Comparison of ENCODE assay signal across 25 cellular contexts in genomic region chr1:109804660-109805059, GRCh38. TPM values are rescaled to one million over a fixed set of nuclear protein-coding genes. Genes with fewer than 3 reads are reported as not detected.
A peak's percentile ranks its signal among the peaks of the same experiment; 100 is the strongest.
DNase-seq lines count a peak whose midpoint lies in the region; ATAC-seq and TF ChIP-seq lines count a peak whose summit lies in the region.
"Had no signal": no experiment of that assay in that cellular context is flagged by ENCODE, and none has a peak within 500 bp of the region (broad histone marks: within the 10 kb centered on the region; RNA-seq: fewer than 3 reads in every experiment).

No MANE protein-coding gene starts in this region.

- peaks cover 80% of the 10 kb centered on the region for H3K4me1 ChIP-seq in CD4-positive, CD25-positive, alpha-beta regulatory T cell (ENCODE audit: control insufficient read depth, insufficient read depth, low read length, poor library complexity, severe bottlenecking)

- H3K27ac Mint-ChIP-seq in CD4-positive, CD25-positive, alpha-beta regulatory T cell = peak overlapping the region; percentile 75 to 100 (median 97)
- no peak overlapping the region for H3K27ac Mint-ChIP-seq in progenitor cell of endocrine pancreas
- H3K27ac Mint-ChIP-seq: type B pancreatic cell had no signal

- no peaks in the 10 kb centered on the region for H3K36me3 ChIP-seq in CD4-positive, CD25-positive, alpha-beta regulatory T cell (ENCODE audit: control insufficient read depth, insufficient read depth, low read length)
- no peaks in the 10 kb centered on the region for H3K36me3 ChIP-seq in MG63
- H3K36me3 ChIP-seq: breast epithelium had no signal

- peak; percentile 2 for DNase-seq in activated CD4-positive, CD25-positive, alpha-beta regulatory T cell treated with anti-CD3 and anti-CD28 coated beads, Interleukin-2, amount 50 U/mL, for 72 hours
- DNase-seq in CD4-positive, CD25-positive, alpha-beta regulatory T cell = no peak
- peak; percentile 13 for DNase-seq in activated CD8-positive, alpha-beta memory T cell treated with anti-CD3 and anti-CD28 coated beads for 24 hours
- peak; percentile 2 for DNase-seq in islet precursor cell
- DNase-seq in MG63 = no peak
- no peak for DNase-seq in progenitor cell of endocrine pancreas (ENCODE audit: low spot score, unreplicated experiment)
- DNase-seq: AML-193; COR-L47; DMS79; kidney glomerular epithelial cell; NCI-H187 treated with DMSO at 0.1 percent for 48 hours; NCI-H2227 treated with DMSO at 0.1 percent for 48 hours; NCI-H82; stimulated activated CD4-positive, alpha-beta T cell treated with anti-CD3 and anti-CD28 coated beads, Interleukin-12 subunit alpha, Interleukin-12 subunit beta, amount 100 ng/mL, for 4 hours had no signal

- no peak for TF ChIP-seq CTCF in progenitor cell of endocrine pancreas (IDR thresholded peaks at IDR 0.05; ENCODE audit: unreplicated experiment)

- H3K27me3 ChIP-seq in CD4-positive, CD25-positive, alpha-beta regulatory T cell (ENCODE audit: control insufficient read depth, insufficient read depth, low read length) = no peaks in the 10 kb centered on the region
- H3K27me3 ChIP-seq in MG63 = no peaks in the 10 kb centered on the region
- H3K27me3 ChIP-seq: breast epithelium had no signal

- no peaks in the 10 kb centered on the region for H3K36me3 Mint-ChIP-seq in CD4-positive, CD25-positive, alpha-beta regulatory T cell
- H3K36me3 Mint-ChIP-seq in progenitor cell of endocrine pancreas (ENCODE audit: insufficient read depth) = no peaks in the 10 kb centered on the region
- H3K36me3 Mint-ChIP-seq: type B pancreatic cell had no signal

- no peak overlapping the region for H3K4me3 ChIP-seq in CD4-positive, CD25-positive, alpha-beta regulatory T cell (ENCODE audit: low read depth, low read length)
- no peak overlapping the region for H3K4me3 ChIP-seq in MG63
- H3K4me3 ChIP-seq: breast epithelium had no signal

- H3K9me3 ChIP-seq in CD4-positive, CD25-positive, alpha-beta regulatory T cell (ENCODE audit: control insufficient read depth in 2 of 2, low read length in 2 of 2) = no peaks in the 10 kb centered on the region
- no peaks in the 10 kb centered on the region for H3K9me3 ChIP-seq in MG63
- H3K9me3 ChIP-seq: breast epithelium had no signal

- peak overlapping the region; percentile 82 for H3K27ac ChIP-seq in CD4-positive, CD25-positive, alpha-beta regulatory T cell (ENCODE audit: insufficient read depth, low read length, poor library complexity, severe bottlenecking)
- H3K27ac ChIP-seq: breast epithelium had no signal

- H3K4me3 Mint-ChIP-seq in CD4-positive, CD25-positive, alpha-beta regulatory T cell = peak overlapping the region in 2 of 4 donors; percentile 61 to 80
- H3K4me3 Mint-ChIP-seq in progenitor cell of endocrine pancreas (ENCODE audit: low read depth) = no peak overlapping the region
- H3K4me3 Mint-ChIP-seq: type B pancreatic cell had no signal

- no peaks in the 10 kb centered on the region for H3K9me3 Mint-ChIP-seq in CD4-positive, CD25-positive, alpha-beta regulatory T cell
- no peaks in the 10 kb centered on the region for H3K9me3 Mint-ChIP-seq in progenitor cell of endocrine pancreas (ENCODE audit: low read depth)
- H3K9me3 Mint-ChIP-seq: type B pancreatic cell had no signal

- no peak for ATAC-seq in activated CD4-positive, CD25-positive, alpha-beta regulatory T cell treated with anti-CD3 and anti-CD28 coated beads, Interleukin-2, amount 50 U/mL, for 24 hours
- ATAC-seq in CD4-positive, CD25-positive, alpha-beta regulatory T cell (ENCODE audit: low read depth in 2 of 2) = no peak
- no peak for ATAC-seq in GM18873 (IDR thresholded peaks at IDR 0.05; ENCODE audit: low FRiP score, unreplicated experiment)
- ATAC-seq: Right ventricle myocardium inferior had no signal

- peaks cover 11 to 87% (median 53%) of the 10 kb centered on the region in 4 donors for H3K4me1 Mint-ChIP-seq in CD4-positive, CD25-positive, alpha-beta regulatory T cell
- no peaks in the 10 kb centered on the region for H3K4me1 Mint-ChIP-seq in progenitor cell of endocrine pancreas (ENCODE audit: low read depth)

- H3K27me3 Mint-ChIP-seq in CD4-positive, CD25-positive, alpha-beta regulatory T cell = peaks cover 4% of the 10 kb centered on the region
- H3K27me3 Mint-ChIP-seq in progenitor cell of endocrine pancreas = no peaks in the 10 kb centered on the region
- H3K27me3 Mint-ChIP-seq: type B pancreatic cell had no signal

RNA-seq across cellular contexts. Expression of gene EPS8L3, which starts 40.9 kb away (rescaled TPM):
- not detected for total RNA-seq in CD4-positive, CD25-positive, alpha-beta regulatory T cell
- not detected for polyA plus RNA-seq in CD4-positive, CD25-positive, alpha-beta regulatory T cell
- total RNA-seq in MG63 (2014; rRNA removed; shearing (Covaris generic); ENCODE audit: low replicate concordance) = not detected in 2 replicates
- total RNA-seq in progenitor cell of endocrine pancreas = 9.5 and 14.2 TPM in 2 replicates
- total RNA-seq: A172, HT1080, lung microvascular endothelial cell, OCI-LY7, osteocyte, right cardiac atrium, Right ventricle myocardium inferior had no signal
- polyA plus RNA-seq: right cardiac atrium had no signal

Comparison
In these comparisons a context has a peak if more than half of its experiments do, and no peak if none do; other contexts are left out.
1. DNase-seq: peak in activated CD4-positive, CD25-positive, alpha-beta regulatory T cell treated with anti-CD3 and anti-CD28 coated beads, Interleukin-2, amount 50 U/mL, for 72 hours (single experiment), activated CD8-positive, alpha-beta memory T cell treated with anti-CD3 and anti-CD28 coated beads for 24 hours (single experiment) and islet precursor cell (single experiment); none in CD4-positive, CD25-positive, alpha-beta regulatory T cell (0 of 3), MG63 (single experiment) and progenitor cell of endocrine pancreas (single experiment).
2. RNA of gene EPS8L3, which starts 40.9 kb away (total RNA-seq): 9.5 to 14.2 TPM in progenitor cell of endocrine pancreas; not detected in CD4-positive, CD25-positive, alpha-beta regulatory T cell (single experiment) and not detected in MG63; every median in the first group is over 10 times any median in the second.